ENCODE assay signal across 8 cellular contexts in genomic region chr4:184328022-184328736, GRCh38.
DNase-seq lines count a peak whose midpoint lies in the region; ATAC-seq and TF ChIP-seq lines count a peak whose summit lies in the region.

No MANE protein-coding gene starts in this region.

- no peaks in the 10 kb centered on the region for H3K27me3 ChIP-seq in BLaER1 treated with 17β-estradiol and CSF1 and Interleukin-3, amounts not matched to agents 10 nM and 100 nM
- no peaks in the 10 kb centered on the region for H3K27me3 ChIP-seq in gastrocnemius medialis

- H3K9me3 Mint-ChIP-seq in activated naive CD8-positive, alpha-beta T cell treated with anti-CD3 and anti-CD28 coated beads for 36 hours = peaks cover 2% of the 10 kb centered on the region

- peak overlapping the region in 6 of 11 experiments; percentile 24 to 60 (median 46); a peak in 10 of 22 replicates for H3K27ac ChIP-seq in BLaER1 treated with 17β-estradiol and CSF1 and Interleukin-3, amounts not matched to agents 10 nM and 100 nM
- H3K27ac ChIP-seq in gastrocnemius medialis = no peak overlapping the region

- ATAC-seq in GM19043 (IDR thresholded peaks at IDR 0.05; ENCODE audit: low read depth, unreplicated experiment) (peak; percentile 77), HG03108 (IDR thresholded peaks at IDR 0.05; ENCODE audit: unreplicated experiment) (peak; percentile 67), gastrocnemius medialis (no peak)

- no peaks in the 10 kb centered on the region for H4K20me1 ChIP-seq in BLaER1 treated with 17β-estradiol and CSF1 and Interleukin-3, amounts not matched to agents 10 nM and 100 nM

- no peaks in the 10 kb centered on the region for H3K36me3 ChIP-seq in BLaER1 treated with 17β-estradiol and CSF1 and Interleukin-3, amounts not matched to agents 10 nM and 100 nM
- H3K36me3 ChIP-seq in gastrocnemius medialis = no peaks in the 10 kb centered on the region

- H3K27me3 Mint-ChIP-seq in activated naive CD8-positive, alpha-beta T cell treated with anti-CD3 and anti-CD28 coated beads for 36 hours = peaks cover 6% of the 10 kb centered on the region

- POLR2A ChIA-PET in HEK293T (lab: Yijun Ruan, JAX) = interaction anchor here (2.1 kb wide), 1 partner anchor 15 kb away, joined by 7 read pairs; no protein-coding TSS in a partner anchor

- peak overlapping the region in 10 of 11 experiments; percentile 7 to 85 (median 58); a peak in 18 of 22 replicates for H3K4me2 ChIP-seq in BLaER1 treated with 17β-estradiol and CSF1 and Interleukin-3, amounts not matched to agents 10 nM and 100 nM

- peak; percentile 57 for DNase-seq in activated naive CD8-positive, alpha-beta T cell treated with anti-CD3 and anti-CD28 coated beads for 36 hours
- no peak for DNase-seq in gastrocnemius medialis
- DNase-seq in HEK293T (ENCODE audit: extremely low spot score) = no peak
- DNase-seq in activated CD8-positive, alpha-beta memory T cell treated with anti-CD3 and anti-CD28 coated beads, Interleukin-2, amount 50 U/mL, for 48 hours = no peak
- DNase-seq in GOT3 (lab: John Stamatoyannopoulos, UW) = no peak

- no peak for TF ChIP-seq CTCF in gastrocnemius medialis (IDR thresholded peaks at IDR 0.05 in 4 of 5, conservative IDR thresholded peaks at IDR 0.05 in 1 of 5)

- H3K9ac ChIP-seq in BLaER1 treated with 17β-estradiol and CSF1 and Interleukin-3, amounts not matched to agents 10 nM and 100 nM = peak overlapping the region in 2 of 11 experiments; percentile 7 to 24; a peak in 1 of 22 replicates

- in situ Hi-C loops in gastrocnemius medialis (cut with MboI; ENCODE audit: low sequenced_read_pairs in 4 of 4) = no loop called here

- CTCF ChIA-PET in HEK293T (lab: Yijun Ruan, JAX) = interaction anchor here (0.7 kb wide), 1 partner anchor 19 kb away, joined by 3 read pairs; no protein-coding TSS in a partner anchor

- H3K4me1 Mint-ChIP-seq in activated naive CD8-positive, alpha-beta T cell treated with anti-CD3 and anti-CD28 coated beads for 36 hours = peaks cover 39% of the 10 kb centered on the region

- peaks cover 7 to 59% (median 35%) of the 10 kb centered on the region in 10 experiments for H3K4me1 ChIP-seq in BLaER1 treated with 17β-estradiol and CSF1 and Interleukin-3, amounts not matched to agents 10 nM and 100 nM
- peaks cover 15% of the 10 kb centered on the region in 2 donors for H3K4me1 ChIP-seq in gastrocnemius medialis

- peak overlapping the region; percentile 86 for H3K27ac Mint-ChIP-seq in activated naive CD8-positive, alpha-beta T cell treated with anti-CD3 and anti-CD28 coated beads for 36 hours

- H3K9me3 ChIP-seq in BLaER1 treated with 17β-estradiol and CSF1 and Interleukin-3, amounts not matched to agents 10 nM and 100 nM (replicated peaks in 1 of 11) = 0 out of 22 replicates have a peak, but pooled peaks cover 0 to 5% (median 0%) of the 10 kb centered on the region in 11 experiments
- H3K9me3 ChIP-seq in gastrocnemius medialis = no peaks in the 10 kb centered on the region

- H3K4me3 ChIP-seq in BLaER1 treated with 17β-estradiol and CSF1 and Interleukin-3, amounts not matched to agents 10 nM and 100 nM = no peak overlapping the region
- H3K4me3 ChIP-seq in gastrocnemius medialis = no peak overlapping the region

- H3K36me3 Mint-ChIP-seq in activated naive CD8-positive, alpha-beta T cell treated with anti-CD3 and anti-CD28 coated beads for 36 hours = peaks cover 5% of the 10 kb centered on the region

- intact Hi-C loops in gastrocnemius medialis (cut with DNase I; ENCODE audit: low total_unique reads) = no loop called here

- TF ChIP-seq POLR2A in gastrocnemius medialis (IDR thresholded peaks at IDR 0.05) = no peak

- no peak overlapping the region for H3K4me3 Mint-ChIP-seq in activated naive CD8-positive, alpha-beta T cell treated with anti-CD3 and anti-CD28 coated beads for 36 hours

TF ChIP-seq in HEK293T, 16 proteins besides CTCF, POLR2A, EP300 and RAD21:
- TF ChIP-seq ELF4 (IDR thresholded peaks at IDR 0.05) = no peak
- no peak for TF ChIP-seq L3MBTL2 (conservative IDR thresholded peaks at IDR 0.05)
- no peak for TF ChIP-seq NFRKB (IDR thresholded peaks at IDR 0.05)

Comparison
In these comparisons a context has a peak if more than half of its experiments do, and no peak if none do; other contexts are left out.
1. H3K27ac ChIP-seq: peak in BLaER1 treated with 17β-estradiol and CSF1 and Interleukin-3, amounts not matched to agents 10 nM and 100 nM (6 of 11); none in gastrocnemius medialis (0 of 4).
2. ATAC-seq: peak in GM19043 (single experiment) and HG03108 (single experiment); none in gastrocnemius medialis (0 of 2).